Comparison of ENCODE assay signal across 1 cellular context in genomic region chr11:118529584-118530175, GRCh38.
TF ChIP-seq lines count a peak whose summit lies in the region.

No MANE protein-coding gene starts in this region.

TF ChIP-seq in GM23338, 12 proteins besides CTCF, POLR2A, EP300 and RAD21:
- TF ChIP-seq ZNF462 (CRISPR knock-in tag; IDR thresholded peaks at IDR 0.05) (0 out of 2 replicates have a peak, but pooled peaks have one; percentile 5), ZNF114 (CRISPR knock-in tag; IDR thresholded peaks at IDR 0.05) (no peak)
